In the genomic region with DNA sequence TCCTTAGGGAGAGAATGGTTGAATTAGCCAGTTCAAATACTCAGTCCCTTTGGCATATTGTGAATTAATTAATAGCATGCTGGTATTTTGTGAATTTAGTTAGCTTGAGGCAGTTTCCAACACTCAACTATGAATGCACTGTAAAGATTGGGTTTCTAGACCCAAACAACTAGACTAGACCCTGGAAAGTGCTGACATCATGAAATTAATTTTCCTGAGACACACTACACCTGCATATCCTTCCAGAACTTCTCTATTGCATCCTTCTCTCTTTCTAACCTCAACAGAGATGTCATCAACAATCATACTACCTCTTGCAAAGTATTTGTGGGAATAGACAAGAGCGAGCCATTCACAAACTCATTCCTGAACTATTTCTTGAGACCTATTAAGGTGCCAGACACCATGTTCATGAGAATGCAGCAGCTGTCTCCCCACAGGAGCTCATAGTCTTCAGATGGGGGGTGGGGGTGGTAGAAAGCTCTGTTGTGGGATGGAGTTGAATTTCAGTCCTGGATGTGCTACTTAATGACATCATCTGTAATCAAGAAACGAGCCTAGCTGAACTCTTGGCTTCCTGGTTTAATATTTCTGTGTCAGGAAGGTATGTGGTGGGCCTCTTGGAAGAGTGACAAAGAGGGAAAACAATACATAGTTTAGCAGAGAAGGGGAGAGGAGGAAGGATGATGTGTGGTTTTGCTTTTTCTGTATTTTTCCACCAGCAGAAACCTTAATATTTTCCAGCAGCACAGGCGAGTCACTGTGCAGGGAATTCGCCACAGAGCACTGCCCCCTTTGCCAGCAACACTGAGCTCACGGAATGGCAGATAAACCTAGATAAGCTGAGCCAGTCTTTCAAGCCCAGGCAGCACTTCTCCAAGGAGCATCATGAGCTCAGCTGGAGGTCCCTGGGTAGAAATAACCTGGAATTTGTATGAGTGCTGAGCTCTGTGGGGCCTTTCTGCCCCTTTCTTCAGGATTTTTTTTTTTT, we compare ENCODE assay signal across 9 cellular contexts. TPM values are rescaled to one million over a fixed set of nuclear protein-coding genes. Genes with fewer than 3 reads are reported as not detected.
A peak's percentile ranks its signal among the peaks of the same experiment; 100 is the strongest.
DNase-seq lines count a peak whose midpoint lies in the region; ATAC-seq and TF ChIP-seq lines count a peak whose summit lies in the region.
"Had no signal": no experiment of that assay in that cellular context is flagged by ENCODE, and none has a peak within 500 bp of the region (broad histone marks: within the 10 kb centered on the region; RNA-seq: fewer than 3 reads in every experiment).

No MANE protein-coding gene starts in this region.

- H3K4me3 Mint-ChIP-seq in endodermal cell (no peak overlapping the region), neural progenitor cell (no peak overlapping the region)
- H3K4me3 Mint-ChIP-seq: natural killer cell had no signal

- H3K4me3 ChIP-seq in DND-41 (ENCODE audit: low read depth in 1 of 2, low read length in 2 of 2) (peak overlapping the region in 1 of 2 experiments; percentile 22; a peak in 1 of 4 replicates), MG63 (no peak overlapping the region), endodermal cell (ENCODE audit: low read length) (no peak overlapping the region), neural progenitor cell (no peak overlapping the region)

- peak overlapping the region; percentile 63 for H2AFZ ChIP-seq in DND-41 (ENCODE audit: low read depth, low read length)
- H2AFZ ChIP-seq in neural progenitor cell (replicated peaks): peak overlapping the region; percentile 48

- DNase-seq in DND-41: peak; percentile 70
- DNase-seq in MG63: peak; percentile 55
- DNase-seq in endodermal cell: peak; percentile 59
- DNase-seq in neural progenitor cell (ENCODE audit: low spot score): no peak
- no peak for DNase-seq in DMS114 treated with DMSO at 0.1 percent for 48 hours (lab: John Stamatoyannopoulos, UW; ENCODE audit: unreplicated experiment)
- DNase-seq in NCI-H526 (lab: John Stamatoyannopoulos, UW): no peak
- DNase-seq in HT-29 (ENCODE audit: low spot score): no peak
- DNase-seq: natural killer cell had no signal

- peak overlapping the region; percentile 76 for H3K27ac ChIP-seq in DND-41 (ENCODE audit: low read length)
- no peak overlapping the region for H3K27ac ChIP-seq in endodermal cell (ENCODE audit: low read depth, low read length)
- H3K27ac ChIP-seq in neural progenitor cell: no peak overlapping the region

- peaks cover under 1% of the 10 kb centered on the region for H3F3A ChIP-seq in neural progenitor cell (ENCODE audit: low read depth)

- H3K9ac ChIP-seq in DND-41 (ENCODE audit: low read depth, low read length): peak overlapping the region; percentile 41
- no peak overlapping the region for H3K9ac ChIP-seq in endodermal cell (ENCODE audit: extremely low read depth, low read length, poor library complexity, severe bottlenecking)
- H3K9ac ChIP-seq in neural progenitor cell: no peak overlapping the region

- H3K36me3 Mint-ChIP-seq in endodermal cell (ENCODE audit: low read depth) (peaks cover 2% of the 10 kb centered on the region), neural progenitor cell (no peaks in the 10 kb centered on the region)
- H3K36me3 Mint-ChIP-seq: natural killer cell had no signal

- peak; percentile 7 for TF ChIP-seq CTCF in DND-41 (IDR thresholded peaks at IDR 0.05; ENCODE audit: borderline replicate concordance, extremely low read depth, low read length, poor library complexity, severe bottlenecking)
- no peak for TF ChIP-seq CTCF in endodermal cell (conservative IDR thresholded peaks at IDR 0.05)
- TF ChIP-seq CTCF in neural progenitor cell (IDR thresholded peaks at IDR 0.05): no peak

- H3K36me3 ChIP-seq in DND-41 (ENCODE audit: insufficient read depth, low read length) (no peaks in the 10 kb centered on the region), MG63 (no peaks in the 10 kb centered on the region), endodermal cell (ENCODE audit: control insufficient read depth, insufficient read depth, low read length) (no peaks in the 10 kb centered on the region), neural progenitor cell (no peaks in the 10 kb centered on the region)

- H3K4me1 Mint-ChIP-seq in endodermal cell (peaks cover 10% of the 10 kb centered on the region), neural progenitor cell (peaks cover 13% of the 10 kb centered on the region)
- H3K4me1 Mint-ChIP-seq: natural killer cell had no signal

- peaks cover 45% of the 10 kb centered on the region for H3K4me1 ChIP-seq in DND-41 (ENCODE audit: insufficient read depth, low read length)
- H3K4me1 ChIP-seq in endodermal cell (ENCODE audit: control insufficient read depth, insufficient read depth, low read length): peaks cover 5% of the 10 kb centered on the region
- peaks cover 10% of the 10 kb centered on the region for H3K4me1 ChIP-seq in neural progenitor cell

- WGBS in endodermal cell (ENCODE audit: insufficient coverage in 1 of 2, insufficient read length in 1 of 2), 2 experiments: 50 to 78% methylated on average over 2 to 5 of the region's 5 CpGs

- H3K27ac Mint-ChIP-seq in endodermal cell: no peak overlapping the region
- H3K27ac Mint-ChIP-seq in neural progenitor cell: no peak overlapping the region
- H3K27ac Mint-ChIP-seq: natural killer cell had no signal

- no peaks in the 10 kb centered on the region for H3K27me3 ChIP-seq in DND-41 (ENCODE audit: insufficient read depth, low read length, poor library complexity)
- no peaks in the 10 kb centered on the region; the same call in 1 of the 2 replicates for H3K27me3 ChIP-seq in MG63
- H3K27me3 ChIP-seq in endodermal cell (ENCODE audit: control insufficient read depth, insufficient read depth, low read length, poor library complexity, severe bottlenecking): no peaks in the 10 kb centered on the region
- H3K27me3 ChIP-seq in neural progenitor cell: no peaks in the 10 kb centered on the region

- H3K9me3 ChIP-seq in DND-41 (ENCODE audit: insufficient read depth, low read length, severe bottlenecking) (peaks cover 15% of the 10 kb centered on the region), MG63 (no peaks in the 10 kb centered on the region; the same call in 1 of the 2 replicates), endodermal cell (ENCODE audit: control insufficient read depth, low read length) (peaks cover 39% of the 10 kb centered on the region), neural progenitor cell (ENCODE audit: low read depth) (no peaks in the 10 kb centered on the region)

- H4K20me1 ChIP-seq in DND-41 (ENCODE audit: insufficient read depth, low read length) (no peaks in the 10 kb centered on the region), neural progenitor cell (ENCODE audit: low read depth) (no peaks in the 10 kb centered on the region)

- peaks cover 2% of the 10 kb centered on the region for H3K27me3 Mint-ChIP-seq in endodermal cell (ENCODE audit: insufficient read depth)
- peaks cover 6% of the 10 kb centered on the region for H3K27me3 Mint-ChIP-seq in neural progenitor cell (ENCODE audit: insufficient read depth, low read depth)

- H3K4me2 ChIP-seq in DND-41 (ENCODE audit: insufficient read depth, low read length) (peak overlapping the region; percentile 44), neural progenitor cell (no peak overlapping the region)

- ATAC-seq in DND-41 (ENCODE audit: insufficient read depth, low read depth) (peak; percentile 81), HG03025 (IDR thresholded peaks at IDR 0.05; ENCODE audit: low FRiP score, unreplicated experiment) (no peak)
- ATAC-seq: natural killer cell had no signal

- H3K9me3 Mint-ChIP-seq in endodermal cell (peaks cover 29% of the 10 kb centered on the region), neural progenitor cell (peaks cover 18% of the 10 kb centered on the region)
- H3K9me3 Mint-ChIP-seq: natural killer cell had no signal

- no peaks in the 10 kb centered on the region for H3K79me2 ChIP-seq in DND-41 (ENCODE audit: insufficient read depth, low read length)
- H3K79me2 ChIP-seq in neural progenitor cell (ENCODE audit: low read depth): no peaks in the 10 kb centered on the region

RNA-seq across cellular contexts. Expression of a gene that starts 53.1 kb away (rescaled TPM):
- total RNA-seq in MG63 (2014; rRNA removed; shearing (Covaris generic); ENCODE audit: low replicate concordance): not detected in 2 replicates
- total RNA-seq in endodermal cell (not detected), neural progenitor cell (ENCODE audit: low replicate concordance) (not detected in 2 replicates)
- polyA plus RNA-seq in endodermal cell (2013, experiment 1 of 2): not detected
- 0.08 TPM for polyA plus RNA-seq in endodermal cell (2013, experiment 2 of 2)
- not detected in 2 replicates for total RNA-seq in HT-29 (2014; rRNA removed; shearing (Covaris generic))

Comparison
In these comparisons a context has a peak if more than half of its experiments do, and no peak if none do; other contexts are left out.
1. DNase-seq: peak in DND-41 (single experiment), MG63 (single experiment) and endodermal cell (single experiment); none in neural progenitor cell (single experiment), DMS114 treated with DMSO at 0.1 percent for 48 hours (single experiment), NCI-H526 (0 of 2) and HT-29 (single experiment).